8 cellular contexts compared by ENCODE assay signal in the genomic region with DNA sequence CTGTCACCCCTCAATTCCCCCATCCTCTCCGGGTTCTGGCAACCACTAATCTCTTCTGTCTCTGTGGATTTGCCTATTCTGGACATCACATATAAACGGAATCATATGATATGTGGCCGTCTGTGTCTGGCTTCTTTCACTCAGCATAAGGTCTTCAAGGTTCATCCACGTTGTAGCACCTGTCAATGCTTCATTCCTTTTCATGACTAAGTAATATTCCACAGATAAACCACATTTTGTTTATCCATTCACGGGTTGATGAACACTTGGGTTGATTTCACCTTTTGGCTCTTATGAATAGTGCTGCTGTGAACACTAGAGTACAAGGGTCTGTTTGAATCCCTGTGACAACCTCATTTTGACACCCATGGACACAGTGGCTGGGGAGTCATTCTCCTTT.
"Had no signal": no experiment of that assay in that cellular context is flagged by ENCODE, and none has a peak within 500 bp of the region (broad histone marks: within the 10 kb centered on the region; RNA-seq: fewer than 3 reads in every experiment).

No MANE protein-coding gene starts in this region.

- ATAC-seq: GM23338, HCT116, HepG2 had no signal

- H3K27ac ChIP-seq: HL-60 had no signal

- H3K36me3 Mint-ChIP-seq: IgD-negative memory B cell had no signal

- H3K4me1 ChIP-seq: HAP-1 had no signal

- H2AFZ ChIP-seq: GM23338 had no signal

- FAIRE-seq: HepG2 had no signal

- H3K36me3 ChIP-seq: HAP-1 had no signal

- H3K4me3 Mint-ChIP-seq: GM23338, IgD-negative memory B cell had no signal

- DNase-seq: H7, KG1 had no signal

- H3K9me3 Mint-ChIP-seq: GM23338, IgD-negative memory B cell had no signal

- H3K9me3 ChIP-seq: HAP-1 had no signal

- H3K4me3 ChIP-seq: GM23338, HAP-1 had no signal

- H3K27ac Mint-ChIP-seq: GM23338, IgD-negative memory B cell had no signal

- H3K4me2 ChIP-seq: GM23338 had no signal
